8 cellular contexts compared by ENCODE assay signal in genomic region chr19:38375098-38375493, GRCh38. TPM values are rescaled to one million over a fixed set of nuclear protein-coding genes. Genes with fewer than 3 reads are reported as not detected.
DNase-seq lines count a peak whose midpoint lies in the region; ATAC-seq and TF ChIP-seq lines count a peak whose summit lies in the region.

No MANE protein-coding gene starts in this region.

- TF ChIP-seq CTCF in GM12864 (IDR thresholded peaks at IDR 0.05; ENCODE audit: low read depth, low read length, missing control alignments): no peak
- no peak for TF ChIP-seq CTCF in Peyer's patch (IDR thresholded peaks at IDR 0.05)
- no peak for TF ChIP-seq CTCF in epithelial cell of proximal tubule (conservative IDR thresholded peaks at IDR 0.05; ENCODE audit: low read depth, low read length)
- TF ChIP-seq CTCF in neural progenitor cell (IDR thresholded peaks at IDR 0.05): no peak

- ATAC-seq in GM19452 (IDR thresholded peaks at IDR 0.05; ENCODE audit: unreplicated experiment): no peak

- H3K27ac Mint-ChIP-seq in neural progenitor cell: peak overlapping the region; percentile 91

- H3K27me3 ChIP-seq in Peyer's patch (no peaks in the 10 kb centered on the region), neural progenitor cell (peaks cover 11% of the 10 kb centered on the region)

- no peak for TF ChIP-seq POLR2A in Peyer's patch (IDR thresholded peaks at IDR 0.05)

- H3K4me1 ChIP-seq in Peyer's patch (peaks cover 4 to 19% (median 15%) of the 10 kb centered on the region in 4 donors), neural progenitor cell (peaks cover 11% of the 10 kb centered on the region)

- intact Hi-C loops in posterior vena cava (cut with DNase I): no loop called here

- H3K9me3 ChIP-seq in Peyer's patch (no peaks in the 10 kb centered on the region), neural progenitor cell (ENCODE audit: low read depth) (no peaks in the 10 kb centered on the region)

- peaks cover 22% of the 10 kb centered on the region for H3K4me1 Mint-ChIP-seq in neural progenitor cell

- peak overlapping the region; percentile 96 for H3K4me3 Mint-ChIP-seq in neural progenitor cell

- peaks cover 20% of the 10 kb centered on the region for H4K20me1 ChIP-seq in neural progenitor cell (ENCODE audit: low read depth)

- peak overlapping the region; percentile 94 for H3K9ac ChIP-seq in neural progenitor cell

- H3K36me3 Mint-ChIP-seq in neural progenitor cell: peaks cover 8% of the 10 kb centered on the region

- DNase-seq in GM12864 (ENCODE audit: low read depth) (no peak), Peyer's patch (no peak), epithelial cell of proximal tubule (ENCODE audit: low read depth) (no peak), neural progenitor cell (ENCODE audit: low spot score) (no peak), NCI-H748 (lab: John Stamatoyannopoulos, UW; ENCODE audit: unreplicated experiment) (no peak), posterior vena cava (ENCODE audit: low spot score) (no peak), NCI-H2196 (lab: John Stamatoyannopoulos, UW; ENCODE audit: unreplicated experiment) (no peak)

- peaks cover 32% of the 10 kb centered on the region for H3K79me2 ChIP-seq in neural progenitor cell (ENCODE audit: low read depth)

- peaks cover 7% of the 10 kb centered on the region for H3K27me3 Mint-ChIP-seq in neural progenitor cell (ENCODE audit: insufficient read depth, low read depth)

- peak overlapping the region; percentile 85 to 91 (median 89) for H3K27ac ChIP-seq in Peyer's patch
- H3K27ac ChIP-seq in neural progenitor cell: no peak overlapping the region

- H3K9me3 Mint-ChIP-seq in neural progenitor cell: no peaks in the 10 kb centered on the region

- H3F3A ChIP-seq in neural progenitor cell (ENCODE audit: low read depth): peaks cover 7% of the 10 kb centered on the region

- peak overlapping the region; percentile 99 for H3K4me2 ChIP-seq in neural progenitor cell

- H3K36me3 ChIP-seq in Peyer's patch: peaks cover 0 to 35% (median 0%) of the 10 kb centered on the region in 3 donors
- no peaks in the 10 kb centered on the region for H3K36me3 ChIP-seq in neural progenitor cell

- H3K4me3 ChIP-seq in GM12864 (ENCODE audit: low read depth, low read length) (peak overlapping the region; percentile 95), Peyer's patch (peak overlapping the region; percentile 67 to 79 (median 76)), epithelial cell of proximal tubule (ENCODE audit: low read depth, low read length) (peak overlapping the region; percentile 71), neural progenitor cell (peak overlapping the region; percentile 98)

- H2AFZ ChIP-seq in neural progenitor cell (replicated peaks): peak overlapping the region; percentile 93

RNA-seq across cellular contexts. Expression of gene PSMD8, which starts 0.7 kb away (rescaled TPM):
- 100 to 1,000 TPM; 118 to 211 (median 164) TPM for total RNA-seq in Peyer's patch
- total RNA-seq in epithelial cell of proximal tubule: 227 and 369 TPM in 2 replicates
- total RNA-seq in neural progenitor cell (ENCODE audit: low replicate concordance): 119 and 196 TPM in 2 replicates
- 100 to 1,000 TPM; 121 to 139 TPM for total RNA-seq in posterior vena cava

RNA-seq across cellular contexts. Expression of gene GGN, which starts 12.7 kb away (rescaled TPM):
- total RNA-seq in Peyer's patch: 10 to 100 TPM in 1 of 4 donors, 1 to 10 TPM in 3; 2.5 to 10.1 (median 6.2) TPM
- 0.87 and 1.8 TPM in 2 replicates for total RNA-seq in epithelial cell of proximal tubule
- 1.0 TPM in 1 of 2 replicates, not detected in the other for total RNA-seq in neural progenitor cell (ENCODE audit: low replicate concordance)
- total RNA-seq in posterior vena cava: 1 to 10 TPM in 1 of 2 donors, under 1 TPM in 1; 0.51 to 2.2 TPM

RNA-seq across cellular contexts. Expression of gene SPRED3, which starts 13.4 kb away (rescaled TPM):
- total RNA-seq in Peyer's patch: 1 to 10 TPM in 2 of 4 donors, under 1 TPM in 1, not detected in 1; 0.88 to 5.9 (median 2.4) TPM
- 2.8 and 5.2 TPM in 2 replicates for total RNA-seq in epithelial cell of proximal tubule
- total RNA-seq in neural progenitor cell (ENCODE audit: low replicate concordance): 0.99 and 4.6 TPM in 2 replicates
- total RNA-seq in posterior vena cava: 1 to 10 TPM; 2.8 to 6.5 TPM

RNA-seq across cellular contexts. Expression of gene FAM98C, which starts 27.8 kb away (rescaled TPM):
- total RNA-seq in Peyer's patch: 10 to 100 TPM; 28.9 to 76.8 (median 48.1) TPM
- 13.2 and 37.1 TPM in 2 replicates for total RNA-seq in epithelial cell of proximal tubule
- 3.5 and 13.2 TPM in 2 replicates for total RNA-seq in neural progenitor cell (ENCODE audit: low replicate concordance)
- 10 to 100 TPM in 1 of 2 donors, 1 to 10 TPM in 1; 9.6 to 10.7 TPM for total RNA-seq in posterior vena cava

RNA-seq across cellular contexts. Expression of gene CATSPERG, which starts 39.5 kb away (rescaled TPM):
- total RNA-seq in Peyer's patch (10 to 100 TPM in 3 of 4 donors, 1 to 10 TPM in 1; 5.0 to 51.0 (median 22.8) TPM), epithelial cell of proximal tubule (0.51 and 1.2 TPM in 2 replicates), neural progenitor cell (ENCODE audit: low replicate concordance) (1.4 and 5.5 TPM in 2 replicates), posterior vena cava (1 to 10 TPM; 2.3 to 4.0 TPM)
